8 cellular contexts compared by ENCODE assay signal in genomic region chr10:69325637-69326523, GRCh38. TPM values are rescaled to one million over a fixed set of nuclear protein-coding genes. Genes with fewer than 3 reads are reported as not detected.
DNase-seq lines count a peak whose midpoint lies in the region; ATAC-seq, FAIRE-seq and TF ChIP-seq lines count a peak whose summit lies in the region.
"Not testable (repeated sequence)": the region's sequence is repeated elsewhere in the genome, so short reads cannot be mapped to it uniquely, and the experiment has no call there.

No MANE protein-coding gene starts in this region.

- peaks cover 15% of the 10 kb centered on the region for H3K36me3 Mint-ChIP-seq in activated naive CD8-positive, alpha-beta T cell treated with anti-CD3 and anti-CD28 coated beads, Interleukin-2, amount 10 ng/mL, durations not matched to agents 7 days and 5 days
- peaks cover 21% of the 10 kb centered on the region for H3K36me3 Mint-ChIP-seq in effector memory CD8-positive, alpha-beta T cell (ENCODE audit: insufficient read depth)
- H3K36me3 Mint-ChIP-seq in neural crest cell (ENCODE audit: low read depth) = not testable (repeated sequence)

- not testable (repeated sequence) for H3K9me3 ChIP-seq in RWPE2 (ENCODE audit: severe bottlenecking); right atrium auricular region

- not testable (repeated sequence) for H3K4me3 Mint-ChIP-seq in activated naive CD8-positive, alpha-beta T cell treated with anti-CD3 and anti-CD28 coated beads, Interleukin-2, amount 10 ng/mL, durations not matched to agents 7 days and 5 days; effector memory CD8-positive, alpha-beta T cell
- peak overlapping the region; percentile 67 for H3K4me3 Mint-ChIP-seq in neural crest cell

- peak; percentile 69 for ATAC-seq in RWPE2 (ENCODE audit: low read depth)
- not testable (repeated sequence) for ATAC-seq in activated naive CD8-positive, alpha-beta T cell treated with anti-CD3 and anti-CD28 coated beads, Interleukin-2, amount 10 ng/mL, durations not matched to agents 7 days and 5 days (ENCODE audit: low read depth); effector memory CD8-positive, alpha-beta T cell (replicated peaks)

- peaks cover 28% of the 10 kb centered on the region for H3K36me3 ChIP-seq in RWPE2 (ENCODE audit: low read depth)
- not testable (repeated sequence) for H3K36me3 ChIP-seq in right atrium auricular region

- H3K4me3 ChIP-seq in RWPE2 (ENCODE audit: severe bottlenecking); right atrium auricular region: not testable (repeated sequence)

- FAIRE-seq in urothelium cell line (lab: Jason Lieb, UNC) = not testable (repeated sequence)

- H3K27ac Mint-ChIP-seq in activated naive CD8-positive, alpha-beta T cell treated with anti-CD3 and anti-CD28 coated beads, Interleukin-2, amount 10 ng/mL, durations not matched to agents 7 days and 5 days = peak overlapping the region; percentile 67
- H3K27ac Mint-ChIP-seq in effector memory CD8-positive, alpha-beta T cell = peak overlapping the region; percentile 49 to 73
- not testable (repeated sequence) for H3K27ac Mint-ChIP-seq in neural crest cell (ENCODE audit: unreplicated experiment)

- TF ChIP-seq CTCF in RWPE2 (IDR thresholded peaks at IDR 0.05; ENCODE audit: poor library complexity, severe bottlenecking); right atrium auricular region (IDR thresholded peaks at IDR 0.05); neural crest cell (conservative IDR thresholded peaks at IDR 0.05): not testable (repeated sequence)

- H3K27ac ChIP-seq in RWPE2 (ENCODE audit: poor library complexity, severe bottlenecking) (peak overlapping the region; percentile 84), right atrium auricular region (peak overlapping the region; percentile 83 to 90)

- H3K9me3 Mint-ChIP-seq in activated naive CD8-positive, alpha-beta T cell treated with anti-CD3 and anti-CD28 coated beads, Interleukin-2, amount 10 ng/mL, durations not matched to agents 7 days and 5 days; effector memory CD8-positive, alpha-beta T cell; neural crest cell: not testable (repeated sequence)

- H3K4me1 ChIP-seq in RWPE2 (ENCODE audit: insufficient read depth, poor library complexity, severe bottlenecking) = peaks cover 50% of the 10 kb centered on the region
- H3K4me1 ChIP-seq in right atrium auricular region = peaks cover 4 to 87% of the 10 kb centered on the region in 2 donors

- DNase-seq in DMS53 (lab: John Stamatoyannopoulos, UW) = peak; percentile 38
- DNase-seq in NCI-H1417 (lab: John Stamatoyannopoulos, UW) = peak in 2 of 3 experiments; percentile 29 to 60
- not testable (repeated sequence) for DNase-seq in RWPE2 (ENCODE audit: low spot score); activated naive CD8-positive, alpha-beta T cell treated with anti-CD3 and anti-CD28 coated beads, Interleukin-2, amount 10 ng/mL, durations not matched to agents 7 days and 5 days; effector memory CD8-positive, alpha-beta T cell; right atrium auricular region (ENCODE audit: low spot score); neural crest cell (ENCODE audit: low read depth, low spot score)
- DNase-seq in urothelium cell line (ENCODE audit: low spot score) = peak; percentile 59

- not testable (repeated sequence) for H3K27me3 ChIP-seq in RWPE2 (ENCODE audit: insufficient read depth, poor library complexity, severe bottlenecking); right atrium auricular region

- not testable (repeated sequence) for H3K27me3 Mint-ChIP-seq in activated naive CD8-positive, alpha-beta T cell treated with anti-CD3 and anti-CD28 coated beads, Interleukin-2, amount 10 ng/mL, durations not matched to agents 7 days and 5 days; effector memory CD8-positive, alpha-beta T cell; neural crest cell (ENCODE audit: low read depth)

- peaks cover 53% of the 10 kb centered on the region for H3K4me1 Mint-ChIP-seq in activated naive CD8-positive, alpha-beta T cell treated with anti-CD3 and anti-CD28 coated beads, Interleukin-2, amount 10 ng/mL, durations not matched to agents 7 days and 5 days
- peaks cover 38 to 56% of the 10 kb centered on the region in 2 donors for H3K4me1 Mint-ChIP-seq in effector memory CD8-positive, alpha-beta T cell (ENCODE audit: low read depth in 2 of 2)
- H3K4me1 Mint-ChIP-seq in neural crest cell = peaks cover 61% of the 10 kb centered on the region

- POLR2A ChIA-PET in activated naive CD8-positive, alpha-beta T cell treated with anti-CD3 and anti-CD28 coated beads, Interleukin-2, amount 10 ng/mL, durations not matched to agents 7 days and 5 days (lab: Charles Lee) = interaction anchor here (0.6 to 0.7 kb wide), 2 partner anchors 39 to 276 kb away, joined by 3 read pairs; no protein-coding TSS in a partner anchor

RNA-seq across cellular contexts. Expression of gene HK1, which starts 47.6 kb away (rescaled TPM):
- total RNA-seq in activated naive CD8-positive, alpha-beta T cell treated with anti-CD3 and anti-CD28 coated beads, Interleukin-2, amount 10 ng/mL, durations not matched to agents 7 days and 5 days = 100 to 1,000 TPM; 118 to 123 TPM
- total RNA-seq in right atrium auricular region (100 to 1,000 TPM; 186 to 228 TPM), neural crest cell (88.8 and 93.2 TPM in 2 replicates)
